In the genomic region with DNA sequence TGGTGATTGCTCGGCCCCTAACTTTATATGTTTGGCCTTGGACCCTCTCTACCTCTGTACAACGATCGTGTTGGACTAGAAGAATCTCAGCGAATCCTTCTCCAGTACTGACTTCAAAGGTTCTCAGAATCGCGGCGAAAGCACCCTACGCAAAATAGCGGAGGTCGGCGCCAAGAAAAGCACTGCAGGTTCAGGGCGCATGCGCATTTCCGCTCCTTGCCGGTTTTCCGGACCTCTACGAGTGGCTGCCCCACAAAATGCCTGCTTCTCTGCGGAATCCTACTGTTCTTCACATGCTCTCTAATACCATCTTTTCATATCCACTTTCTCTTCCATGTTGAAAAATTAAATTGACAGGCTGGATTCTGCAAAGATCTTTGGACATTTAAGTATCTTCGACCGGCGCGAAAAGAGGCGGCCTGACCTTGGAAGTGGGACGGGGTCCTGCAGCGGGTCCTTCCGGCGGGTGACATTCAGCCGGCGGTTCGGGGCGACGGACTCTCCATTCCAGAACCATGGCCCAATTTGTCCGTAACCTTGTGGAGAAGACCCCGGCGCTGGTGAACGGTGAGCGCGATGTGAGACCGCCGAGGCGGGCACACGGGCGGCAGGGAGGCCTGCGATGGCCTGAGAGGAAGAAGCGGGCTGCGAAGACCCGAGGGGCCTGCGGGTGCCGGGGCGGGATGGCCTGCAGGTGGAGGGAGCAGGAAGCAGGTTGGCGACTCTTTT, we compare ENCODE assay signal across 8 cellular contexts. TPM values are rescaled to one million over a fixed set of nuclear protein-coding genes. Genes with fewer than 3 reads are reported as not detected.
DNase-seq lines count a peak whose midpoint lies in the region; ATAC-seq lines count a peak whose summit lies in the region.

A gene with protein sequence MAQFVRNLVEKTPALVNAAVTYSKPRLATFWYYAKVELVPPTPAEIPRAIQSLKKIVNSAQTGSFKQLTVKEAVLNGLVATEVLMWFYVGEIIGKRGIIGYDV (plus strand): TSS at position 456 of the 729 bp plus-strand sequence. CDS start 60 bp downstream, at position 516.

- intact Hi-C loops in dendritic cell treated with granulocyte-macrophage colony-stimulating factor and Interleukin-4, amounts not matched to agents 40 ng/mL and 50 ng/mL, for 4 days (cut with micrococcal nuclease) = loop anchor here (2.0 to 5.0 kb wide), 2 partner anchors 87 to 171 kb away; partner anchors contain the start of gene ARCN1

- peak; percentile 87 for DNase-seq in ACHN
- DNase-seq in NCI-H69 (lab: John Stamatoyannopoulos, UW) = peak; percentile 97
- peak; percentile 92 for DNase-seq in activated CD4-positive, alpha-beta T cell treated with anti-CD3 and anti-CD28 coated beads, Interleukin-2, amount 50 U/mL, for 1 hour
- DNase-seq in left lobe of liver (ENCODE audit: low spot score) = peak; percentile 91
- peak; percentile 93 for DNase-seq in stimulated activated CD4-positive, alpha-beta T cell treated with anti-CD3 and anti-CD28 coated beads, Interleukin-2, amount 100 ng/mL, for 24 hours

- H3K27ac Mint-ChIP-seq in dendritic cell treated with granulocyte-macrophage colony-stimulating factor and Interleukin-4, amounts not matched to agents 40 ng/mL and 50 ng/mL, for 4 days = peak within 1 kb of the TSS; percentile 98

- in situ Hi-C loops in ACHN (cut with HindIII; ENCODE audit: low pct_ligation_motif_present, low pct_unique_long_range_greater_than_20kb, low sequenced_read_pairs) = no loop called here

- H3K36me3 Mint-ChIP-seq in dendritic cell treated with granulocyte-macrophage colony-stimulating factor and Interleukin-4, amounts not matched to agents 40 ng/mL and 50 ng/mL, for 4 days (ENCODE audit: low read depth) = peaks cover 46% of the 10 kb centered on the region

- no peaks in the 10 kb centered on the region for H3K27me3 Mint-ChIP-seq in dendritic cell treated with granulocyte-macrophage colony-stimulating factor and Interleukin-4, amounts not matched to agents 40 ng/mL and 50 ng/mL, for 4 days

- H3K9me3 Mint-ChIP-seq in dendritic cell treated with granulocyte-macrophage colony-stimulating factor and Interleukin-4, amounts not matched to agents 40 ng/mL and 50 ng/mL, for 4 days = no peaks in the 10 kb centered on the region

- peak; percentile 64 for ATAC-seq in GM18907 (IDR thresholded peaks at IDR 0.05; ENCODE audit: unreplicated experiment)
- peak; percentile 56 for ATAC-seq in HG03442 (IDR thresholded peaks at IDR 0.05; ENCODE audit: unreplicated experiment)
- ATAC-seq in left lobe of liver = peak; percentile 86

- peak within 1 kb of the TSS; percentile 89 for H3K4me3 Mint-ChIP-seq in dendritic cell treated with granulocyte-macrophage colony-stimulating factor and Interleukin-4, amounts not matched to agents 40 ng/mL and 50 ng/mL, for 4 days

- H3K4me1 Mint-ChIP-seq in dendritic cell treated with granulocyte-macrophage colony-stimulating factor and Interleukin-4, amounts not matched to agents 40 ng/mL and 50 ng/mL, for 4 days (ENCODE audit: low read depth) = peaks cover 38% of the 10 kb centered on the region

RNA-seq across cellular contexts. Expression of the gene that starts here (rescaled TPM):
- 94.9 TPM for total RNA-seq in left lobe of liver

Comparison
In these comparisons a context has a peak if more than half of its experiments do, and no peak if none do; other contexts are left out.
1. Peak in every context shown above with its lines: DNase-seq and ATAC-seq.